In the genomic region with DNA sequence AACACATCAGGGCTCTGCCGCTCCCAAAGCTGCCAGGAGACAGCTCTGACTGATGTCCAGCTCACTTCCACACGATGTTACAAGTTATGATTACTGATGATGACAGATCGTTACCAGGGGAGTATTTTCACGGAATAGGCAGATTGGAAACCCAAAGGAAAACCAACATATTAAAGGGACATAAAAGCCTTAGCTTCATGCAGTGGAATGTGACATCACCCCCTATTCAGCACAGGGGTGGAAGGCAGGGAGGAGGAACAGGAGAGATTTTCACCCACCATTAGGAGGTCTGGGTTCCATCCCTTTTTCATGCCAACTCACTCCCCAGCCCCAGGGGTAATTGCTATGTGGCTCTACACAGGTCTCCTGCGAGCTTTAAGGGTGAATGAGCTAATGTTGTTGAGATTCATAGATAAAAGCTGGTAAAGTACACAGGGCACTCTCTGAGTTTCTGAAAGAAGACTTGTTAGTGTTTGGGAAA, we compare ENCODE assay signal across 14 cellular contexts.
A peak's percentile ranks its signal among the peaks of the same experiment; 100 is the strongest.
DNase-seq lines count a peak whose midpoint lies in the region; TF ChIP-seq lines count a peak whose summit lies in the region.
"Had no signal": no experiment of that assay in that cellular context is flagged by ENCODE, and none has a peak within 500 bp of the region (broad histone marks: within the 10 kb centered on the region; RNA-seq: fewer than 3 reads in every experiment).

No MANE protein-coding gene starts in this region.

- WGBS in GM23248 (ENCODE audit: low coverage in 1 of 2, low lambda C conversion rate in 2 of 2, missing lambda C conversion rate in 2 of 2), 2 experiments: 11 to 13% methylated on average over 5 of the region's 5 CpGs
- 4% methylated on average over 5 of the region's 5 CpGs for whole genome bisulfite sequencing in smooth muscle cell (ENCODE audit: low lambda C conversion rate)

- no peak overlapping the region for H3K27ac ChIP-seq in GM23248
- peak overlapping the region; percentile 25 for H3K27ac ChIP-seq in SJSA1
- peak overlapping the region; percentile 66 for H3K27ac ChIP-seq in smooth muscle cell (ENCODE audit: low read depth)
- H3K27ac ChIP-seq in effector memory CD4-positive, alpha-beta T cell (ENCODE audit: insufficient read depth, low read length, poor library complexity, severe bottlenecking): no peak overlapping the region
- H3K27ac ChIP-seq: adrenal gland, gastrocnemius medialis, KMS-11, prostate gland had no signal

- no peaks in the 10 kb centered on the region for H3K9me3 ChIP-seq in GM23248 (ENCODE audit: low read depth)
- H3K9me3 ChIP-seq in SJSA1 (replicated peaks): no peaks in the 10 kb centered on the region
- H3K9me3 ChIP-seq in smooth muscle cell (replicated peaks; ENCODE audit: low read depth): no peaks in the 10 kb centered on the region
- no peaks in the 10 kb centered on the region for H3K9me3 ChIP-seq in effector memory CD4-positive, alpha-beta T cell (ENCODE audit: control insufficient read depth, low read length)
- H3K9me3 ChIP-seq: adrenal gland, gastrocnemius medialis, prostate gland had no signal

- 0 out of 2 replicates have a peak, but pooled peaks cover 3% of the 10 kb centered on the region for H3K4me1 ChIP-seq in GM23248 (ENCODE audit: insufficient read depth)
- peaks cover 35% of the 10 kb centered on the region for H3K4me1 ChIP-seq in SJSA1 (replicated peaks)
- H3K4me1 ChIP-seq in smooth muscle cell (ENCODE audit: low read depth): no peaks in the 10 kb centered on the region
- no peaks in the 10 kb centered on the region for H3K4me1 ChIP-seq in effector memory CD4-positive, alpha-beta T cell (ENCODE audit: control insufficient read depth, insufficient read depth, low read length, poor library complexity, severe bottlenecking)
- H3K4me1 ChIP-seq: adrenal gland, prostate gland had no signal

- no peaks in the 10 kb centered on the region for H3K79me2 ChIP-seq in GM23248 (ENCODE audit: insufficient read depth)
- no peaks in the 10 kb centered on the region for H3K79me2 ChIP-seq in smooth muscle cell (ENCODE audit: low read depth)

- peak; percentile 12 for DNase-seq in GM23248
- peak in 1 of 2 experiments; percentile 46 for DNase-seq in SJSA1 (ENCODE audit: low read depth in 1 of 2, low spot score in 2 of 2)
- peak; percentile 92 for DNase-seq in islet precursor cell
- DNase-seq in smooth muscle cell (lab: John Stamatoyannopoulos, UW; ENCODE audit: unreplicated experiment): no peak
- DNase-seq in effector memory CD4-positive, alpha-beta T cell: no peak
- DNase-seq in NCI-H187 (lab: John Stamatoyannopoulos, UW): no peak
- no peak for DNase-seq in RKO (ENCODE audit: low spot score)
- DNase-seq: adrenal gland, gastrocnemius medialis, left ventricle myocardium superior, natural killer cell, NCI-H82 had no signal

- TF ChIP-seq CTCF in smooth muscle cell (IDR thresholded peaks at IDR 0.05; ENCODE audit: borderline replicate concordance, insufficient read depth, poor library complexity, severe bottlenecking): no peak

- H3K9me2 ChIP-seq in GM23248 (ENCODE audit: insufficient read depth): no peaks in the 10 kb centered on the region

- H4K20me1 ChIP-seq in GM23248 (ENCODE audit: insufficient read depth): no peaks in the 10 kb centered on the region
- no peaks in the 10 kb centered on the region for H4K20me1 ChIP-seq in smooth muscle cell (ENCODE audit: low read depth)

- H3K4me3 ChIP-seq in GM23248 (no peak overlapping the region), SJSA1 (no peak overlapping the region), smooth muscle cell (peak overlapping the region; percentile 31)
- no peak overlapping the region for H3K4me3 ChIP-seq in effector memory CD4-positive, alpha-beta T cell (ENCODE audit: insufficient read depth, low read depth, low read length, poor library complexity, severe bottlenecking)
- H3K4me3 ChIP-seq: adrenal gland, prostate gland had no signal

- peaks cover 30% of the 10 kb centered on the region for H3K27me3 ChIP-seq in GM23248 (replicated peaks; ENCODE audit: insufficient read depth)
- no peaks in the 10 kb centered on the region for H3K27me3 ChIP-seq in SJSA1 (replicated peaks)
- H3K27me3 ChIP-seq in smooth muscle cell (ENCODE audit: low read depth): no peaks in the 10 kb centered on the region
- no peaks in the 10 kb centered on the region for H3K27me3 ChIP-seq in effector memory CD4-positive, alpha-beta T cell (replicated peaks; ENCODE audit: control insufficient read depth, insufficient read depth, low read length, poor library complexity, severe bottlenecking)
- H3K27me3 ChIP-seq: adrenal gland had no signal

- H3F3A ChIP-seq in GM23248 (ENCODE audit: insufficient read depth) (no peaks in the 10 kb centered on the region), smooth muscle cell (ENCODE audit: low read depth) (peaks cover 4% of the 10 kb centered on the region)

- no peaks in the 10 kb centered on the region for H3K36me3 ChIP-seq in GM23248 (ENCODE audit: low read depth)
- H3K36me3 ChIP-seq in SJSA1: no peaks in the 10 kb centered on the region
- no peaks in the 10 kb centered on the region for H3K36me3 ChIP-seq in smooth muscle cell (ENCODE audit: low read depth)
- no peaks in the 10 kb centered on the region for H3K36me3 ChIP-seq in effector memory CD4-positive, alpha-beta T cell (ENCODE audit: control insufficient read depth, insufficient read depth, low read length)
- H3K36me3 ChIP-seq: adrenal gland, gastrocnemius medialis, prostate gland had no signal

- H2AFZ ChIP-seq in GM23248 (no peak overlapping the region), smooth muscle cell (ENCODE audit: low read depth) (peak overlapping the region; percentile 4)

- H3K9ac ChIP-seq in GM23248: no peak overlapping the region
- H3K9ac ChIP-seq in smooth muscle cell (ENCODE audit: low read depth): no peak overlapping the region
- H3K9ac ChIP-seq: KMS-11 had no signal

- H3K4me2 ChIP-seq in GM23248 (ENCODE audit: unreplicated experiment) (peak overlapping the region; percentile 4), smooth muscle cell (peak overlapping the region; percentile 81)
- H3K4me2 ChIP-seq: KMS-11 had no signal

- in situ Hi-C loops in GM23248 (cut with MboI): no loop called here

Comparison
In these comparisons a context has a peak if more than half of its experiments do, and no peak if none do; other contexts are left out.
1. DNase-seq: peak in GM23248 (single experiment) and islet precursor cell (single experiment); none in smooth muscle cell (single experiment), effector memory CD4-positive, alpha-beta T cell (0 of 3), NCI-H187 (0 of 2) and RKO (single experiment).
2. H3K27ac ChIP-seq: peak in SJSA1 (single experiment) and smooth muscle cell (single experiment); none in GM23248 (single experiment) and effector memory CD4-positive, alpha-beta T cell (single experiment).